7 cellular contexts compared by ENCODE assay signal in the genomic region with DNA sequence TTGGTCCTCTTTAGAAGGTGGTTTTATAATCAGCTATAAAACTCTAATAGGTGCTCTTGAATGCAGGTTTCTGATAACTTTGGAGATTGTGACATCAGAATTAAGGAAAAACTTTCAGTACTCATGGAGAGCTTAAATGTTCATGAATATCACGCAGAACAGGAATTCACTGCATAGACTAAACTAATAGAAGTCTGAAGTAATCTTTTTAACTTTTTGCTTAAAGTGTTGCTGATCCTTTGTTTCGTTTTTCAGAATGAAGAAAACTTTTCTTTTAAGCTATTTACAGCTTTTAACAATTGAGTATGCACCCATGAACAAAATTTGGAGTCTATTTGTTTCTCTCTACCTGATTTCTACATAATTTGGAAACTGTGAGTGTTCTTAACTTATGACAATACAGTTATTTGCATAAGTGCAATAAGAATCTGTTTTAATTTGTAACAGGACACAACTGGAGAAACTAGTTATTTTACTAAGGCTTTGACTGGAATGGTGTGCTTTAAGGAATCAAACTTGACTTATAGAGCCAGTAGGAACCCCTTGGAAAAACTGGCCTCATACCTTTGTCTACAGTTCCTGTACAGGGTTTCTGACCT.
"Had no signal": no experiment of that assay in that cellular context is flagged by ENCODE, and none has a peak within 500 bp of the region (broad histone marks: within the 10 kb centered on the region; RNA-seq: fewer than 3 reads in every experiment).

No MANE protein-coding gene starts in this region.

- DNase-seq: GOT3, H7, HFFc6, IMR-90, KG1 had no signal

- H3K4me3 ChIP-seq: HAP-1, K562 had no signal

- H3K4me3 Mint-ChIP-seq: HFFc6 had no signal

- ATAC-seq: K562 had no signal

- H3K27ac Mint-ChIP-seq: HFFc6 had no signal
